In genomic region chr11:70712471-70712870, GRCh38 we compare ENCODE assay signal across 19 cellular contexts.
DNase-seq lines count a peak whose midpoint lies in the region; ATAC-seq, FAIRE-seq and TF ChIP-seq lines count a peak whose summit lies in the region.
"Had no signal": no experiment of that assay in that cellular context is flagged by ENCODE, and none has a peak within 500 bp of the region (broad histone marks: within the 10 kb centered on the region; RNA-seq: fewer than 3 reads in every experiment).

No MANE protein-coding gene starts in this region.

- H3K4me3 ChIP-seq in right cardiac atrium (ENCODE audit: low read length) (no peak overlapping the region), kidney (ENCODE audit: low read length in 2 of 2) (no peak overlapping the region), transverse colon (no peak overlapping the region)
- H3K4me3 ChIP-seq: PC-9, uterus had no signal

- no peak overlapping the region for H3K27ac ChIP-seq in right cardiac atrium (ENCODE audit: low read length)
- no peak overlapping the region for H3K27ac ChIP-seq in kidney (ENCODE audit: low read depth in 2 of 2, low read length in 2 of 2)
- peak overlapping the region in 2 of 4 donors; percentile 13 to 17 for H3K27ac ChIP-seq in transverse colon
- H3K27ac ChIP-seq: foreskin keratinocyte, KMS-11, PC-9, uterus had no signal

- H3K27me3 ChIP-seq in right cardiac atrium (ENCODE audit: control insufficient read depth, insufficient read depth) (no peaks in the 10 kb centered on the region), transverse colon (no peaks in the 10 kb centered on the region)
- H3K27me3 ChIP-seq: uterus had no signal

- H3K9ac ChIP-seq in kidney (ENCODE audit: low read length in 2 of 2): no peak overlapping the region
- H3K9ac ChIP-seq: KMS-11 had no signal

- ATAC-seq in right cardiac atrium: no peak
- no peak for ATAC-seq in left ventricle myocardium superior
- ATAC-seq: foreskin keratinocyte had no signal

- FAIRE-seq in kidney (lab: Jason Lieb, UNC): no peak
- FAIRE-seq: astrocyte, endothelial cell of umbilical vein, TTC549 had no signal

- H3K36me3 ChIP-seq in kidney (ENCODE audit: control insufficient read depth in 1 of 2, insufficient read depth in 2 of 2, low read length in 2 of 2): no peaks in the 10 kb centered on the region
- H3K36me3 ChIP-seq in transverse colon: no peaks in the 10 kb centered on the region
- H3K36me3 ChIP-seq: uterus had no signal

- TF ChIP-seq POLR2A in transverse colon (IDR thresholded peaks at IDR 0.05): no peak

- intact Hi-C loops in right cardiac atrium (cut with DNase I) (no loop called here), left ventricle myocardium superior (cut with micrococcal nuclease) (no loop called here), kidney (cut with DNase I) (no loop called here), transverse colon (cut with DNase I; ENCODE audit: low total_unique reads) (no loop called here)

- H3K9me3 ChIP-seq in right cardiac atrium (ENCODE audit: control insufficient read depth, low read length) (no peaks in the 10 kb centered on the region), kidney (ENCODE audit: control insufficient read depth in 1 of 2, low read length in 2 of 2) (no peaks in the 10 kb centered on the region), transverse colon (no peaks in the 10 kb centered on the region)
- H3K9me3 ChIP-seq: uterus had no signal

- in situ Hi-C loops in SK-MEL-5 (cut with HindIII; ENCODE audit: low pct_unique_long_range_greater_than_20kb, low sequenced_read_pairs) (no loop called here), transverse colon (cut with MboI; ENCODE audit: low pct_ligation_motif_present in 1 of 4, low pct_unique_long_range_greater_than_20kb in 1 of 4, low sequenced_read_pairs in 3 of 4) (no loop called here)

- H3K4me1 ChIP-seq in right cardiac atrium (ENCODE audit: control insufficient read depth, insufficient read depth, low read length): no peaks in the 10 kb centered on the region
- no peaks in the 10 kb centered on the region for H3K4me1 ChIP-seq in kidney (ENCODE audit: control insufficient read depth in 1 of 2, insufficient read depth in 1 of 2, low read depth in 1 of 2, low read length in 2 of 2)
- H3K4me1 ChIP-seq in transverse colon: peaks cover 0 to 8% (median 0%) of the 10 kb centered on the region in 4 donors
- H3K4me1 ChIP-seq: foreskin keratinocyte, uterus had no signal

- TF ChIP-seq CTCF in kidney (IDR thresholded peaks at IDR 0.05; ENCODE audit: borderline replicate concordance, extremely low read depth, insufficient read depth): no peak
- no peak for TF ChIP-seq CTCF in transverse colon (IDR thresholded peaks at IDR 0.05)

- no peak for TF ChIP-seq EP300 in transverse colon (IDR thresholded peaks at IDR 0.05; ENCODE audit: low read depth)

- 46% methylated on average over 10 of the region's 10 CpGs for WGBS in right cardiac atrium
- WGBS in transverse colon (ENCODE audit: low coverage in 1 of 2), 2 donors: 47% methylated on average over 10 of the region's 10 CpGs; no CpG with 5 or more reads in 1 of the 2 donors

- DNase-seq in right cardiac atrium (peak; percentile 28 to 62 (median 45)), left ventricle myocardium superior (no peak), SK-MEL-5 (ENCODE audit: low read depth, low spot score) (peak; percentile 66), kidney (peak; percentile 73), transverse colon (peak; percentile 52), cortex of kidney (lab: John Stamatoyannopoulos, UW) (no peak), Ammon's horn (ENCODE audit: low spot score) (no peak)
- DNase-seq in activated naive CD4-positive, alpha-beta T cell treated with anti-CD3 and anti-CD28 coated beads, Interleukin-2, amount 50 U/mL, for 16 hours: no peak
- DNase-seq: activated CD4-positive, alpha-beta T cell treated with anti-CD3 and anti-CD28 coated beads, Interleukin-2, amount 10 ng/mL, durations not matched to agents 24 days and 14 days; activated naive CD4-positive, alpha-beta T cell; HCEC 1CT; NCI-H1105; PC-9; uterus had no signal

Comparison
In these comparisons a context has a peak if more than half of its experiments do, and no peak if none do; other contexts are left out.
1. DNase-seq: peak in right cardiac atrium (3 of 3), SK-MEL-5 (single experiment), kidney (single experiment) and transverse colon (single experiment); none in left ventricle myocardium superior (single experiment), cortex of kidney (single experiment), Ammon's horn (single experiment) and activated naive CD4-positive, alpha-beta T cell treated with anti-CD3 and anti-CD28 coated beads, Interleukin-2, amount 50 U/mL, for 16 hours (single experiment).